ENCODE assay signal across 1 cellular context in genomic region chr11:1297576-1298473, GRCh38.
TF ChIP-seq lines count a peak whose summit lies in the region.

No MANE protein-coding gene starts in this region.

TF ChIP-seq in HepG2, 621 proteins besides CTCF, POLR2A, EP300 and RAD21 (continued from another document):
- TF ChIP-seq ZBTB14 (CRISPR knock-in tag; IDR thresholded peaks at IDR 0.05): no peak
- TF ChIP-seq, protein P1, sequence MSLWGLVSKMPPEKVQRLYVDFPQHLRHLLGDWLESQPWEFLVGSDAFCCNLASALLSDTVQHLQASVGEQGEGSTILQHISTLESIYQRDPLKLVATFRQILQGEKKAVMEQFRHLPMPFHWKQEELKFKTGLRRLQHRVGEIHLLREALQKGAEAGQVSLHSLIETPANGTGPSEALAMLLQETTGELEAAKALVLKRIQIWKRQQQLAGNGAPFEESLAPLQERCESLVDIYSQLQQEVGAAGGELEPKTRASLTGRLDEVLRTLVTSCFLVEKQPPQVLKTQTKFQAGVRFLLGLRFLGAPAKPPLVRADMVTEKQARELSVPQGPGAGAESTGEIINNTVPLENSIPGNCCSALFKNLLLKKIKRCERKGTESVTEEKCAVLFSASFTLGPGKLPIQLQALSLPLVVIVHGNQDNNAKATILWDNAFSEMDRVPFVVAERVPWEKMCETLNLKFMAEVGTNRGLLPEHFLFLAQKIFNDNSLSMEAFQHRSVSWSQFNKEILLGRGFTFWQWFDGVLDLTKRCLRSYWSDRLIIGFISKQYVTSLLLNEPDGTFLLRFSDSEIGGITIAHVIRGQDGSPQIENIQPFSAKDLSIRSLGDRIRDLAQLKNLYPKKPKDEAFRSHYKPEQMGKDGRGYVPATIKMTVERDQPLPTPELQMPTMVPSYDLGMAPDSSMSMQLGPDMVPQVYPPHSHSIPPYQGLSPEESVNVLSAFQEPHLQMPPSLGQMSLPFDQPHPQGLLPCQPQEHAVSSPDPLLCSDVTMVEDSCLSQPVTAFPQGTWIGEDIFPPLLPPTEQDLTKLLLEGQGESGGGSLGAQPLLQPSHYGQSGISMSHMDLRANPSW (CRISPR knock-in tag; IDR thresholded peaks at IDR 0.05; ENCODE audit: borderline replicate concordance): no peak
